Comparison of ENCODE assay signal across 20 cellular contexts in the genomic region with DNA sequence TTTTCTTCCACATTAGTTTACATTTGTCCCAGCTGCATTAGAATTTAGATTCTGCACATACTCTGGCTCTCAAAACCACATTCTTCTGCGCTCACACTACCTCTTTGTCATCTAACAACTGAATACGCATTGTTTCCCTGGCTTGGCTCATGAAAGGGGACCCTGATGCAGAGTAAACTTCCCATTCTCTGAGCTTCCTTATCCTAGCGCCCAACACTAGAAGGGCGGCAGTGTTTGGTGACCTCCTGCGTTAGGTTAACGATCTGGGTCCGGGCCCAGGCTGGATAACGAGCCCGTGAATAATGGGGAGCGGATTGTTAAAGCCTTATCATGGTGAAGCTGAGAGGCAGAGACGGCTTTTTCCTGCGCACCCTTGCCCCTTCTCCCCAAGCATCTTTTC.
DNase-seq lines count a peak whose midpoint lies in the region; ATAC-seq and TF ChIP-seq lines count a peak whose summit lies in the region.
"Had no signal": no experiment of that assay in that cellular context is flagged by ENCODE, and none has a peak within 500 bp of the region (broad histone marks: within the 10 kb centered on the region; RNA-seq: fewer than 3 reads in every experiment).

No MANE protein-coding gene starts in this region.

- H3K27ac ChIP-seq in SJCRH30 (peak overlapping the region; percentile 59), endodermal cell (ENCODE audit: low read depth, low read length) (peak overlapping the region; percentile 8), A673 (ENCODE audit: low read depth, low read length, poor library complexity, severe bottlenecking) (no peak overlapping the region)
- H3K27ac ChIP-seq: ovary, vagina, VCaP had no signal

- POLR2A ChIA-PET in A673 (lab: Charles Lee; ENCODE audit: low non-redundant PET) = no interaction called here

- H3K4me1 ChIP-seq in SJCRH30 (peaks cover 29% of the 10 kb centered on the region), endodermal cell (ENCODE audit: control insufficient read depth, insufficient read depth, low read length) (no peaks in the 10 kb centered on the region), A673 (ENCODE audit: insufficient read depth, low read length, poor library complexity, severe bottlenecking) (no peaks in the 10 kb centered on the region)
- H3K4me1 ChIP-seq: BE2C, vagina had no signal

- H3K9me3 Mint-ChIP-seq in endodermal cell = no peaks in the 10 kb centered on the region
- H3K9me3 Mint-ChIP-seq: activated T-helper 2 cell treated with anti-CD3 and anti-CD28 coated beads, Interferon-gamma antibody, Interleukin-2, Interleukin-4, amounts not matched to agents 10 μg/mL and 5 μg/mL and 100 μg/mL, durations not matched to agents 14 hours and 24 hours and 36 hours had no signal

- no peak overlapping the region for H3K9ac ChIP-seq in endodermal cell (ENCODE audit: extremely low read depth, low read length, poor library complexity, severe bottlenecking)

- no TSS peak for BruUV-seq in A673 (replicated peaks; lab: Mats Ljungman, UMichigan)

- H3K4me1 Mint-ChIP-seq in endodermal cell = peaks cover 6% of the 10 kb centered on the region

- WGBS in endodermal cell (ENCODE audit: insufficient coverage in 1 of 2, insufficient read length in 1 of 2), 2 experiments = 69 to 93% methylated on average over 10 to 12 of the region's 12 CpGs

- H3K36me3 ChIP-seq in SJCRH30 = peaks cover 20% of the 10 kb centered on the region
- peaks cover 26% of the 10 kb centered on the region for H3K36me3 ChIP-seq in endodermal cell (ENCODE audit: control insufficient read depth, insufficient read depth, low read length)
- peaks cover 23% of the 10 kb centered on the region for H3K36me3 ChIP-seq in A673 (ENCODE audit: insufficient read depth, low read length, poor library complexity, severe bottlenecking)
- H3K36me3 ChIP-seq: ovary, vagina had no signal

- H3K9me3 ChIP-seq in SJCRH30 (replicated peaks) (no peaks in the 10 kb centered on the region), endodermal cell (ENCODE audit: control insufficient read depth, low read length) (no peaks in the 10 kb centered on the region), A673 (ENCODE audit: low read depth, low read length, poor library complexity, severe bottlenecking) (no peaks in the 10 kb centered on the region)
- H3K9me3 ChIP-seq: BE2C, MG63, ovary, vagina had no signal

- CTCF ChIA-PET in A673 (lab: Charles Lee) = no interaction called here

- intact Hi-C loops in A673 (cut with micrococcal nuclease; ENCODE audit: unreplicated experiment) = no loop called here

- ATAC-seq in left lobe of liver = peak; percentile 11
- ATAC-seq: Panc1 had no signal

- TF ChIP-seq CTCF in endodermal cell (conservative IDR thresholded peaks at IDR 0.05) (no peak), A673 (conservative IDR thresholded peaks at IDR 0.05; ENCODE audit: low read depth, low read length) (no peak)

- H3K36me3 Mint-ChIP-seq in endodermal cell (ENCODE audit: low read depth) = peaks cover 42% of the 10 kb centered on the region

- H3K27ac Mint-ChIP-seq in endodermal cell = no peak overlapping the region
- H3K27ac Mint-ChIP-seq: activated T-helper 2 cell treated with anti-CD3 and anti-CD28 coated beads, Interferon-gamma antibody, Interleukin-2, Interleukin-4, amounts not matched to agents 10 μg/mL and 5 μg/mL and 100 μg/mL, durations not matched to agents 14 hours and 24 hours and 36 hours had no signal

- peak; percentile 51 to 81 for DNase-seq in SJCRH30
- DNase-seq in endodermal cell = no peak
- DNase-seq in left lobe of liver (ENCODE audit: low spot score) = no peak
- DNase-seq in putamen (ENCODE audit: low spot score) = peak; percentile 95
- no peak for DNase-seq in NCI-H524 treated with DMSO at 0.1 percent for 48 hours (lab: John Stamatoyannopoulos, UW)
- no peak for DNase-seq in NCI-H187 treated with DMSO at 0.1 percent for 48 hours (lab: John Stamatoyannopoulos, UW)
- no peak for DNase-seq in A673 (ENCODE audit: low spot score)
- DNase-seq in stimulated activated CD4-positive, alpha-beta T cell treated with anti-CD3 and anti-CD28 coated beads, Interleukin-15, amount 100 ng/mL, for 24 hours = no peak
- DNase-seq: amniotic stem cell; BE2C; HCEC 1CT; MG63; NCI-H2081; NCI-H748 treated with DMSO at 0.1 percent for 48 hours; ovary; stimulated activated naive CD4-positive, alpha-beta T cell treated with Interleukin-2 at 50 U/mL for 16 hours had no signal

- H3K27me3 ChIP-seq in SJCRH30 = no peaks in the 10 kb centered on the region
- H3K27me3 ChIP-seq in endodermal cell (ENCODE audit: control insufficient read depth, insufficient read depth, low read length, poor library complexity, severe bottlenecking) = no peaks in the 10 kb centered on the region
- no peaks in the 10 kb centered on the region for H3K27me3 ChIP-seq in A673 (replicated peaks; ENCODE audit: insufficient read depth, low read depth, low read length, poor library complexity)
- H3K27me3 ChIP-seq: BE2C, MG63, ovary, vagina had no signal

- H3K4me3 ChIP-seq in SJCRH30 (peak overlapping the region; percentile 41), endodermal cell (ENCODE audit: low read length) (no peak overlapping the region), A673 (ENCODE audit: low read depth, low read length, poor library complexity, severe bottlenecking) (no peak overlapping the region)
- H3K4me3 ChIP-seq: MG63, ovary, vagina had no signal

- H3K27me3 Mint-ChIP-seq in endodermal cell (ENCODE audit: insufficient read depth) = no peaks in the 10 kb centered on the region

- H3K4me3 Mint-ChIP-seq in endodermal cell = no peak overlapping the region

Comparison
In these comparisons a context has a peak if more than half of its experiments do, and no peak if none do; other contexts are left out.
1. DNase-seq: peak in SJCRH30 (2 of 2) and putamen (single experiment); none in endodermal cell (single experiment), left lobe of liver (single experiment), NCI-H524 treated with DMSO at 0.1 percent for 48 hours (single experiment), NCI-H187 treated with DMSO at 0.1 percent for 48 hours (single experiment), A673 (single experiment) and stimulated activated CD4-positive, alpha-beta T cell treated with anti-CD3 and anti-CD28 coated beads, Interleukin-15, amount 100 ng/mL, for 24 hours (single experiment).